ENCODE assay signal across 12 cellular contexts in genomic region chr5:141528401-141528984, GRCh38. TPM values are rescaled to one million over a fixed set of nuclear protein-coding genes. Genes with fewer than 3 reads are reported as not detected.
DNase-seq lines count a peak whose midpoint lies in the region; ATAC-seq lines count a peak whose summit lies in the region.
"Had no signal": no experiment of that assay in that cellular context is flagged by ENCODE, and none has a peak within 500 bp of the region (broad histone marks: within the 10 kb centered on the region; RNA-seq: fewer than 3 reads in every experiment).

No MANE protein-coding gene starts in this region.

- WGBS in esophagus, 2 donors, result 51 to 54% methylated on average over 10 of the region's 10 CpGs
- WGBS in urinary bladder, result 38% methylated on average over 10 of the region's 10 CpGs

- H3K4me1 Mint-ChIP-seq in activated T-cell treated with anti-CD3 and anti-CD28 coated beads, Interleukin-2, amount 50 U/mL, for 72 hours (ENCODE audit: low read depth), result peaks cover 3% of the 10 kb centered on the region
- peaks cover 11% of the 10 kb centered on the region for H3K4me1 Mint-ChIP-seq in activated T-cell treated with anti-CD3 and anti-CD28 coated beads, Interleukin-2, amount 50 U/mL, for 4 hours (ENCODE audit: low read depth)
- H3K4me1 Mint-ChIP-seq in naive thymus-derived CD4-positive, alpha-beta T cell, result peaks cover 5 to 22% (median 6%) of the 10 kb centered on the region in 7 donors

- CTCF ChIA-PET in naive thymus-derived CD4-positive, alpha-beta T cell (lab: Charles Lee), result interaction anchor here (0.6 to 1.4 kb wide), 3 partner anchors 34 to 1348 kb away, joined by 3 to 6 read pairs (median 3); no protein-coding TSS in a partner anchor

- no peak overlapping the region for H3K4me3 Mint-ChIP-seq in activated T-cell treated with anti-CD3 and anti-CD28 coated beads, Interleukin-2, amount 50 U/mL, for 72 hours
- H3K4me3 Mint-ChIP-seq in activated T-cell treated with anti-CD3 and anti-CD28 coated beads, Interleukin-2, amount 50 U/mL, for 4 hours, result no peak overlapping the region
- no peak overlapping the region for H3K4me3 Mint-ChIP-seq in naive thymus-derived CD4-positive, alpha-beta T cell

- DNase-seq in activated T-cell treated with anti-CD3 and anti-CD28 coated beads, Interleukin-2, amount 50 U/mL, for 72 hours, result no peak
- no peak for DNase-seq in activated T-cell treated with anti-CD3 and anti-CD28 coated beads, Interleukin-2, amount 50 U/mL, for 4 hours
- DNase-seq in naive thymus-derived CD4-positive, alpha-beta T cell, result no peak
- no peak for DNase-seq in pons (ENCODE audit: low spot score)
- no peak for DNase-seq in NAMALWA (ENCODE audit: low spot score)
- no peak for DNase-seq in glomerular visceral epithelial cell (ENCODE audit: extremely low spot score)
- DNase-seq: activated CD4-positive, alpha-beta T cell treated with anti-CD3 and anti-CD28 coated beads, Interleukin-2, amount 50 U/mL, for 1 hour; effector memory CD4-positive, alpha-beta T cell; Kasumi-1; midbrain had no signal

- H3K27ac ChIP-seq in esophagus (ENCODE audit: low read depth in 2 of 2, low read length in 1 of 2) (peak overlapping the region; percentile 60 to 84), urinary bladder (ENCODE audit: low read depth) (peak overlapping the region; percentile 42)
- H3K27ac ChIP-seq in naive thymus-derived CD4-positive, alpha-beta T cell (ENCODE audit: low read depth, low read length), result no peak overlapping the region

- H3K4me1 ChIP-seq in esophagus (ENCODE audit: control insufficient read depth in 2 of 2, insufficient read depth in 2 of 2, low read length in 1 of 2), result peaks cover 0 to 5% of the 10 kb centered on the region in 2 donors
- no peaks in the 10 kb centered on the region for H3K4me1 ChIP-seq in naive thymus-derived CD4-positive, alpha-beta T cell (ENCODE audit: control insufficient read depth in 2 of 2, insufficient read depth in 2 of 2, low read length in 2 of 2)
- no peaks in the 10 kb centered on the region for H3K4me1 ChIP-seq in urinary bladder (ENCODE audit: insufficient read depth)

- no peak overlapping the region for H3K4me3 ChIP-seq in esophagus (ENCODE audit: low read depth in 1 of 2, low read length in 2 of 2)
- H3K4me3 ChIP-seq in naive thymus-derived CD4-positive, alpha-beta T cell (ENCODE audit: low read length), result no peak overlapping the region
- no peak overlapping the region for H3K4me3 ChIP-seq in urinary bladder (ENCODE audit: low read depth, low read length)

- POLR2A ChIA-PET in naive thymus-derived CD4-positive, alpha-beta T cell (lab: Charles Lee), result no interaction called here

- ATAC-seq in activated T-cell treated with anti-CD3 and anti-CD28 coated beads, Interleukin-2, amount 50 U/mL, for 72 hours (replicated peaks in 1 of 2), result no peak
- ATAC-seq in activated T-cell treated with anti-CD3 and anti-CD28 coated beads, Interleukin-2, amount 50 U/mL, for 4 hours, result no peak
- no peak for ATAC-seq in naive thymus-derived CD4-positive, alpha-beta T cell

- H3K36me3 ChIP-seq in esophagus (ENCODE audit: control insufficient read depth in 2 of 2, insufficient read depth in 2 of 2, low read length in 1 of 2) (peaks cover 6 to 17% of the 10 kb centered on the region in 2 donors), urinary bladder (ENCODE audit: insufficient read depth) (no peaks in the 10 kb centered on the region)
- peaks cover 36 to 96% (median 56%) of the 10 kb centered on the region in 3 experiments for H3K36me3 ChIP-seq in naive thymus-derived CD4-positive, alpha-beta T cell (ENCODE audit: control insufficient read depth in 2 of 3, insufficient read depth in 3 of 3, low read length in 3 of 3)

- intact Hi-C loops in naive thymus-derived CD4-positive, alpha-beta T cell (cut with micrococcal nuclease), result no loop called here

- H3K27me3 ChIP-seq in esophagus (ENCODE audit: control insufficient read depth in 1 of 2, insufficient read depth in 2 of 2, low read length in 2 of 2), result no peaks in the 10 kb centered on the region
- no peaks in the 10 kb centered on the region for H3K27me3 ChIP-seq in naive thymus-derived CD4-positive, alpha-beta T cell (ENCODE audit: control insufficient read depth in 2 of 2, insufficient read depth in 2 of 2, low read length in 2 of 2)

- peaks cover 5 to 28% of the 10 kb centered on the region in 2 donors for H3K36me3 Mint-ChIP-seq in activated T-cell treated with anti-CD3 and anti-CD28 coated beads, Interleukin-2, amount 50 U/mL, for 72 hours (ENCODE audit: insufficient read depth in 2 of 2)
- peaks cover 40% of the 10 kb centered on the region for H3K36me3 Mint-ChIP-seq in activated T-cell treated with anti-CD3 and anti-CD28 coated beads, Interleukin-2, amount 50 U/mL, for 4 hours (ENCODE audit: insufficient read depth)
- peaks cover 20 to 38% (median 26%) of the 10 kb centered on the region in 5 donors for H3K36me3 Mint-ChIP-seq in naive thymus-derived CD4-positive, alpha-beta T cell

- H3K27ac Mint-ChIP-seq in activated T-cell treated with anti-CD3 and anti-CD28 coated beads, Interleukin-2, amount 50 U/mL, for 72 hours, result peak overlapping the region; percentile 36
- H3K27ac Mint-ChIP-seq in naive thymus-derived CD4-positive, alpha-beta T cell, result peak overlapping the region in 5 of 9 donors; percentile 14 to 71 (median 54)

- H3K9me3 Mint-ChIP-seq in activated T-cell treated with anti-CD3 and anti-CD28 coated beads, Interleukin-2, amount 50 U/mL, for 72 hours, result no peaks in the 10 kb centered on the region
- no peaks in the 10 kb centered on the region for H3K9me3 Mint-ChIP-seq in activated T-cell treated with anti-CD3 and anti-CD28 coated beads, Interleukin-2, amount 50 U/mL, for 4 hours
- no peaks in the 10 kb centered on the region for H3K9me3 Mint-ChIP-seq in naive thymus-derived CD4-positive, alpha-beta T cell

- no peaks in the 10 kb centered on the region for H3K27me3 Mint-ChIP-seq in activated T-cell treated with anti-CD3 and anti-CD28 coated beads, Interleukin-2, amount 50 U/mL, for 72 hours (ENCODE audit: low read depth)
- no peaks in the 10 kb centered on the region for H3K27me3 Mint-ChIP-seq in activated T-cell treated with anti-CD3 and anti-CD28 coated beads, Interleukin-2, amount 50 U/mL, for 4 hours (ENCODE audit: low read depth)
- no peaks in the 10 kb centered on the region for H3K27me3 Mint-ChIP-seq in naive thymus-derived CD4-positive, alpha-beta T cell

- no peaks in the 10 kb centered on the region for H3K9me3 ChIP-seq in esophagus (ENCODE audit: control insufficient read depth in 2 of 2, insufficient read depth in 1 of 2, low read depth in 1 of 2, low read length in 1 of 2)
- H3K9me3 ChIP-seq in naive thymus-derived CD4-positive, alpha-beta T cell (ENCODE audit: control insufficient read depth in 2 of 3, low read length in 3 of 3), result no peaks in the 10 kb centered on the region

RNA-seq across cellular contexts. Expression of gene PCDHGC5, which starts 39.6 kb away (rescaled TPM):
- not detected for total RNA-seq in activated T-cell treated with anti-CD3 and anti-CD28 coated beads, Interleukin-2, amount 50 U/mL, for 72 hours
- total RNA-seq in activated T-cell treated with anti-CD3 and anti-CD28 coated beads, Interleukin-2, amount 50 U/mL, for 4 hours, result not detected
- under 1 TPM; 0.05 to 0.43 TPM for polyA plus RNA-seq in esophagus
- under 1 TPM in 1 of 5 experiments, not detected in 4; 0.13 TPM for total RNA-seq in naive thymus-derived CD4-positive, alpha-beta T cell
- not detected for polyA plus RNA-seq in naive thymus-derived CD4-positive, alpha-beta T cell
- 3.7 TPM for total RNA-seq in urinary bladder
- polyA plus RNA-seq in urinary bladder, result 0.29 TPM

RNA-seq across cellular contexts. Expression of gene PCDHGC4, which starts 43.7 kb away (rescaled TPM):
- total RNA-seq in activated T-cell treated with anti-CD3 and anti-CD28 coated beads, Interleukin-2, amount 50 U/mL, for 72 hours, result not detected
- not detected for total RNA-seq in activated T-cell treated with anti-CD3 and anti-CD28 coated beads, Interleukin-2, amount 50 U/mL, for 4 hours
- under 1 TPM; 0.05 to 0.45 TPM for polyA plus RNA-seq in esophagus
- under 1 TPM in 1 of 5 experiments, not detected in 4; 0.22 TPM for total RNA-seq in naive thymus-derived CD4-positive, alpha-beta T cell
- polyA plus RNA-seq in naive thymus-derived CD4-positive, alpha-beta T cell, result not detected
- total RNA-seq in urinary bladder, result 6.8 TPM
- polyA plus RNA-seq in urinary bladder, result 0.23 TPM

RNA-seq across cellular contexts. Expression of gene PCDHGC3, which starts 52.7 kb away (rescaled TPM):
- not detected for total RNA-seq in activated T-cell treated with anti-CD3 and anti-CD28 coated beads, Interleukin-2, amount 50 U/mL, for 72 hours
- total RNA-seq in activated T-cell treated with anti-CD3 and anti-CD28 coated beads, Interleukin-2, amount 50 U/mL, for 4 hours, result under 1 TPM; 0.22 to 0.55 (median 0.48) TPM
- polyA plus RNA-seq in esophagus (10 to 100 TPM; 25.8 to 32.1 TPM), urinary bladder (101 TPM)
- total RNA-seq in naive thymus-derived CD4-positive, alpha-beta T cell, result under 1 TPM; 0.15 to 0.76 (median 0.16) TPM
- polyA plus RNA-seq in naive thymus-derived CD4-positive, alpha-beta T cell, result under 1 TPM in 1 of 2 donors, not detected in 1; 0.14 TPM
- total RNA-seq in urinary bladder, result 62.8 TPM

Comparison
In these comparisons a context has a peak if more than half of its experiments do, and no peak if none do; other contexts are left out.
1. RNA of gene PCDHGC3, which starts 52.7 kb away (total RNA-seq): 62.8 TPM in urinary bladder (single experiment); 0.22 to 0.55 TPM in activated T-cell treated with anti-CD3 and anti-CD28 coated beads, Interleukin-2, amount 50 U/mL, for 4 hours, 0.15 to 0.76 TPM in naive thymus-derived CD4-positive, alpha-beta T cell and not detected in activated T-cell treated with anti-CD3 and anti-CD28 coated beads, Interleukin-2, amount 50 U/mL, for 72 hours; every median in the first group is over 10 times any median in the second.